ENCODE assay signal across 8 cellular contexts in genomic region chr11:809287-810039, GRCh38. TPM values are rescaled to one million over a fixed set of nuclear protein-coding genes. Genes with fewer than 3 reads are reported as not detected.
DNase-seq lines count a peak whose midpoint lies in the region; ATAC-seq and TF ChIP-seq lines count a peak whose summit lies in the region.

Gene RPLP2 (plus strand): TSS chr11:809967. CDS start chr11:810235, 268 bp downstream.

- H3K36me3 Mint-ChIP-seq in endothelial cell (ENCODE audit: low read depth, unreplicated experiment) = peaks cover 14% of the 10 kb centered on the region

- H3K9me2 ChIP-seq in OCI-LY1 (ENCODE audit: low read depth, low read length) = no peaks in the 10 kb centered on the region

- peak; percentile 97 for DNase-seq in Caki2 (ENCODE audit: low read depth)
- DNase-seq in activated CD8-positive, alpha-beta memory T cell treated with anti-CD3 and anti-CD28 coated beads, Interleukin-2, amount 50 U/mL, for 4 hours = peak; percentile 99
- peak; percentile 96 for DNase-seq in endothelial cell (ENCODE audit: low spot score)
- DNase-seq in midbrain (lab: John Stamatoyannopoulos, UW) = peak; percentile 98
- peak; percentile 95 to 96 for DNase-seq in stimulated activated CD8-positive, alpha-beta memory T cell treated with anti-CD3 and anti-CD28 coated beads, Interleukin-2, amount 100 ng/mL, for 1 hour (ENCODE audit: low read depth in 2 of 2)

- no peak within 1 kb of the TSS for H2AFZ ChIP-seq in OCI-LY1 (ENCODE audit: low read length)

- peak within 1 kb of the TSS; percentile 98 for H3K27ac ChIP-seq in HUES64 (ENCODE audit: low read depth, low read length)
- H3K27ac ChIP-seq in OCI-LY1 (ENCODE audit: low read depth, low read length, poor library complexity, severe bottlenecking) = peak within 1 kb of the TSS; percentile 89

- H3K9me3 ChIP-seq in HUES64 (ENCODE audit: insufficient read depth, low read depth, low read length) (no peaks in the 10 kb centered on the region), OCI-LY1 (ENCODE audit: low read length) (no peaks in the 10 kb centered on the region)

- H3K4me2 ChIP-seq in OCI-LY1 (ENCODE audit: low read length) = peak within 1 kb of the TSS; percentile 88

- H4K20me1 ChIP-seq in OCI-LY1 (ENCODE audit: insufficient read depth, low read length) = no peaks in the 10 kb centered on the region

- no peaks in the 10 kb centered on the region for H3K9me3 Mint-ChIP-seq in endothelial cell (ENCODE audit: unreplicated experiment)

- no peaks in the 10 kb centered on the region for H3K27me3 ChIP-seq in HUES64 (ENCODE audit: insufficient read depth, low read length)
- no peaks in the 10 kb centered on the region for H3K27me3 ChIP-seq in OCI-LY1 (ENCODE audit: insufficient read depth, low read length)

- peak within 1 kb of the TSS; percentile 99 for H3K9ac ChIP-seq in HUES64 (ENCODE audit: low read depth, low read length)
- peak within 1 kb of the TSS; percentile 91 for H3K9ac ChIP-seq in OCI-LY1 (ENCODE audit: low read length)

- H3F3A ChIP-seq in OCI-LY1 (ENCODE audit: insufficient read depth, low read length) = no peaks in the 10 kb centered on the region; the same call in 1 of the 2 replicates

- H3K79me2 ChIP-seq in OCI-LY1 (ENCODE audit: insufficient read depth, low read length) = peaks cover 15% of the 10 kb centered on the region

- peaks cover 15% of the 10 kb centered on the region for H3K27me3 Mint-ChIP-seq in endothelial cell (ENCODE audit: unreplicated experiment)

- H3K36me3 ChIP-seq in HUES64 (ENCODE audit: insufficient read depth, low read length) (peaks cover 32% of the 10 kb centered on the region), OCI-LY1 (ENCODE audit: insufficient read depth, low read length) (peaks cover 41% of the 10 kb centered on the region)

- peaks cover 17% of the 10 kb centered on the region for H3K4me1 Mint-ChIP-seq in endothelial cell (ENCODE audit: unreplicated experiment)

- H3K4me3 Mint-ChIP-seq in endothelial cell (ENCODE audit: unreplicated experiment) = peak within 1 kb of the TSS; percentile 94

- under 1% methylated on average over 81 of the region's 81 CpGs for WGBS in HUES64

- H3K4me1 ChIP-seq in HUES64 (ENCODE audit: insufficient read depth, low read length) = peaks cover 6% of the 10 kb centered on the region
- peaks cover 45% of the 10 kb centered on the region for H3K4me1 ChIP-seq in OCI-LY1 (ENCODE audit: insufficient read depth, low read length, severe bottlenecking)

- H3K27ac Mint-ChIP-seq in endothelial cell (ENCODE audit: unreplicated experiment) = peak within 1 kb of the TSS; percentile 95

- in situ Hi-C loops in Caki2 (cut with HindIII; ENCODE audit: low pct_unique_long_range_greater_than_20kb, low sequenced_read_pairs) = no loop called here

- ATAC-seq in GM21447 (IDR thresholded peaks at IDR 0.05; ENCODE audit: unreplicated experiment) = peak; percentile 64

- H3K4me3 ChIP-seq in HUES64 (ENCODE audit: low read length) (peak within 1 kb of the TSS; percentile 98), OCI-LY1 (ENCODE audit: low read depth, low read length, poor library complexity, severe bottlenecking) (peak within 1 kb of the TSS; percentile 83)

- TF ChIP-seq CTCF in OCI-LY1 (IDR thresholded peaks at IDR 0.05; ENCODE audit: low read length) = no peak
- no peak for TF ChIP-seq CTCF in endothelial cell (IDR thresholded peaks at IDR 0.05; ENCODE audit: unreplicated experiment)

RNA-seq across cellular contexts. Expression of gene RPLP2, which starts in this region (rescaled TPM):
- total RNA-seq in Caki2 (2014; rRNA removed; shearing (Covaris generic); ENCODE audit: low replicate concordance) = 302 and 318 TPM in 2 replicates
- 1,606 TPM for polyA plus RNA-seq in HUES64 (2013, experiment 1 of 2)
- 1,733 TPM for polyA plus RNA-seq in HUES64 (2013, experiment 2 of 2)
- total RNA-seq in endothelial cell (ENCODE audit: unreplicated experiment) = 2,188 TPM

Comparison
In these comparisons a context has a peak if more than half of its experiments do, and no peak if none do; other contexts are left out.
1. Peak in every context shown above with its lines: DNase-seq, ATAC-seq, H3K4me3 ChIP-seq and H3K27ac ChIP-seq.